Comparison of ENCODE assay signal across 27 cellular contexts in genomic region chr7:157707983-157708720, GRCh38.
DNase-seq lines count a peak whose midpoint lies in the region; ATAC-seq and TF ChIP-seq lines count a peak whose summit lies in the region.
"Had no signal": no experiment of that assay in that cellular context is flagged by ENCODE, and none has a peak within 500 bp of the region (broad histone marks: within the 10 kb centered on the region; RNA-seq: fewer than 3 reads in every experiment).

No MANE protein-coding gene starts in this region.

- H3K4me1 Mint-ChIP-seq in type B pancreatic cell (ENCODE audit: unreplicated experiment) = no peaks in the 10 kb centered on the region
- H3K4me1 Mint-ChIP-seq: CD14-positive monocyte; IgD-negative memory B cell; stimulated activated naive CD8-positive, alpha-beta T cell treated with anti-CD3 and anti-CD28 coated beads, Interleukin-15, amount 100 ng/mL, for 72 hours had no signal

- no peaks in the 10 kb centered on the region for H3K36me3 ChIP-seq in lower lobe of right lung
- H3K36me3 ChIP-seq in esophagus squamous epithelium = no peaks in the 10 kb centered on the region
- H3K36me3 ChIP-seq: brain microvascular endothelial cell, WERI-Rb-1 had no signal

- H3K27ac ChIP-seq in lower lobe of right lung (no peak overlapping the region), esophagus squamous epithelium (no peak overlapping the region)
- H3K27ac ChIP-seq: 22Rv1, brain microvascular endothelial cell, WERI-Rb-1 had no signal

- H3K4me3 ChIP-seq in lower lobe of right lung = no peak overlapping the region
- H3K4me3 ChIP-seq in esophagus squamous epithelium = no peak overlapping the region

- no peak overlapping the region for H3K4me3 Mint-ChIP-seq in type B pancreatic cell
- H3K4me3 Mint-ChIP-seq: HFFc6; IgD-negative memory B cell; stimulated activated naive CD8-positive, alpha-beta T cell treated with anti-CD3 and anti-CD28 coated beads, Interleukin-15, amount 100 ng/mL, for 72 hours had no signal

- WGBS in esophagus squamous epithelium, 2 donors = 69 to 79% methylated on average over 6 to 10 of the region's 17 CpGs

- no peak overlapping the region for H3K27ac Mint-ChIP-seq in type B pancreatic cell
- H3K27ac Mint-ChIP-seq: CD14-positive monocyte; HFFc6; IgD-negative memory B cell; stimulated activated naive CD8-positive, alpha-beta T cell treated with anti-CD3 and anti-CD28 coated beads, Interleukin-15, amount 100 ng/mL, for 72 hours had no signal

- peak; percentile 25 for DNase-seq in activated CD4-positive, CD25-positive, alpha-beta regulatory T cell treated with anti-CD3 and anti-CD28 coated beads, Interleukin-2, amount 50 U/mL, for 72 hours
- no peak for DNase-seq in activated CD4-positive, CD25-positive, alpha-beta regulatory T cell (lab: John Stamatoyannopoulos, UW)
- DNase-seq in lower lobe of right lung (peak; percentile 28), type B pancreatic cell (ENCODE audit: extremely low spot score, unreplicated experiment) (peak; percentile 43), esophagus squamous epithelium (lab: John Stamatoyannopoulos, UW) (no peak)
- no peak for DNase-seq in effector CD8-positive, alpha-beta T cell (lab: John Stamatoyannopoulos, UW)
- DNase-seq: activated naive CD4-positive, alpha-beta T cell treated with anti-CD3 and anti-CD28 coated beads, Interleukin-2, amount 50 U/mL, for 16 hours; amniotic stem cell; brain microvascular endothelial cell; Calu3; DND-41; HFFc6; hypothalamus; mesendoderm; NCI-H1436 treated with DMSO at 0.1 percent for 48 hours; right cardiac atrium; SIG-M5; stimulated activated naive CD8-positive, alpha-beta T cell treated with anti-CD3 and anti-CD28 coated beads, Interleukin-15, amount 100 ng/mL, for 72 hours; SW 1271; T1000; WERI-Rb-1 had no signal

- H3K4me1 ChIP-seq in lower lobe of right lung (no peaks in the 10 kb centered on the region), esophagus squamous epithelium (no peaks in the 10 kb centered on the region)

- ATAC-seq in SK-N-SH treated with all-trans-retinoic acid at 6 μM for 48 hours (peak; percentile 26; the same call in 1 of the 3 replicates), lower lobe of right lung (no peak), GM18511 (IDR thresholded peaks at IDR 0.05; ENCODE audit: unreplicated experiment) (no peak)
- ATAC-seq: left lobe of liver; right cardiac atrium; stimulated activated naive CD8-positive, alpha-beta T cell treated with anti-CD3 and anti-CD28 coated beads, Interleukin-15, amount 100 ng/mL, for 72 hours had no signal

- TF ChIP-seq POLR2A in esophagus squamous epithelium (IDR thresholded peaks at IDR 0.05) = no peak

- no peaks in the 10 kb centered on the region for H3K9me3 Mint-ChIP-seq in type B pancreatic cell
- H3K9me3 Mint-ChIP-seq: stimulated activated naive CD8-positive, alpha-beta T cell treated with anti-CD3 and anti-CD28 coated beads, Interleukin-15, amount 100 ng/mL, for 72 hours had no signal

- H3K27me3 ChIP-seq in lower lobe of right lung (ENCODE audit: low read depth) (peaks cover 7% of the 10 kb centered on the region), esophagus squamous epithelium (peaks cover 0 to 26% (median 0%) of the 10 kb centered on the region in 4 donors)
- H3K27me3 ChIP-seq: brain microvascular endothelial cell had no signal

- no peak for TF ChIP-seq CTCF in lower lobe of right lung (IDR thresholded peaks at IDR 0.05)
- no peak for TF ChIP-seq CTCF in type B pancreatic cell (conservative IDR thresholded peaks at IDR 0.05)
- TF ChIP-seq CTCF in esophagus squamous epithelium (IDR thresholded peaks at IDR 0.05) = no peak

- intact Hi-C loops in lower lobe of right lung (cut with DNase I) (no loop called here), esophagus squamous epithelium (cut with DNase I) (no loop called here)

- H3K36me3 Mint-ChIP-seq in type B pancreatic cell = no peaks in the 10 kb centered on the region
- H3K36me3 Mint-ChIP-seq: CD14-positive monocyte, IgD-negative memory B cell had no signal

- H3K9me3 ChIP-seq in lower lobe of right lung (no peaks in the 10 kb centered on the region), esophagus squamous epithelium (no peaks in the 10 kb centered on the region)

- H3K27me3 Mint-ChIP-seq in type B pancreatic cell = peaks cover 47% of the 10 kb centered on the region

TF ChIP-seq in SK-N-SH treated with all-trans-retinoic acid at 6 μM for 48 hours, 23 proteins besides CTCF, POLR2A, EP300 and RAD21 (continues in another document):
- TF ChIP-seq CSRNP3 (CRISPR knock-in tag; IDR thresholded peaks at IDR 0.05) (no peak), ZNF8 (CRISPR knock-in tag; IDR thresholded peaks at IDR 0.05) (no peak), ESRRG (CRISPR knock-in tag; IDR thresholded peaks at IDR 0.05) (no peak), TSHZ2 (CRISPR knock-in tag; IDR thresholded peaks at IDR 0.05) (no peak), CREB5 (CRISPR knock-in tag; IDR thresholded peaks at IDR 0.05; ENCODE audit: low read depth) (no peak), BACH2 (CRISPR knock-in tag; IDR thresholded peaks at IDR 0.05; ENCODE audit: borderline replicate concordance) (no peak), ZC3H10 (CRISPR knock-in tag; IDR thresholded peaks at IDR 0.05) (no peak), ZNF70 (CRISPR knock-in tag; IDR thresholded peaks at IDR 0.05) (no peak), SNAI2 (CRISPR knock-in tag; IDR thresholded peaks at IDR 0.05) (no peak), POU6F1 (CRISPR knock-in tag; IDR thresholded peaks at IDR 0.05; ENCODE audit: borderline replicate concordance, low read depth) (no peak), TCF4 (CRISPR knock-in tag; IDR thresholded peaks at IDR 0.05; ENCODE audit: borderline replicate concordance) (no peak), OSR1 (CRISPR knock-in tag; IDR thresholded peaks at IDR 0.05) (no peak), CSDC2 (CRISPR knock-in tag; IDR thresholded peaks at IDR 0.05) (no peak), ISL1 (CRISPR knock-in tag; IDR thresholded peaks at IDR 0.05) (no peak), RARB (CRISPR knock-in tag; IDR thresholded peaks at IDR 0.05) (no peak), TOX (CRISPR knock-in tag; IDR thresholded peaks at IDR 0.05; ENCODE audit: borderline replicate concordance) (no peak), ZFP3 (CRISPR knock-in tag; IDR thresholded peaks at IDR 0.05) (no peak)

Comparison
In these comparisons a context has a peak if more than half of its experiments do, and no peak if none do; other contexts are left out.
1. DNase-seq: peak in activated CD4-positive, CD25-positive, alpha-beta regulatory T cell treated with anti-CD3 and anti-CD28 coated beads, Interleukin-2, amount 50 U/mL, for 72 hours (single experiment), lower lobe of right lung (single experiment) and type B pancreatic cell (single experiment); none in activated CD4-positive, CD25-positive, alpha-beta regulatory T cell (0 of 4), effector CD8-positive, alpha-beta T cell (single experiment) and esophagus squamous epithelium (single experiment).